ENCODE assay signal across 22 cellular contexts in the genomic region with DNA sequence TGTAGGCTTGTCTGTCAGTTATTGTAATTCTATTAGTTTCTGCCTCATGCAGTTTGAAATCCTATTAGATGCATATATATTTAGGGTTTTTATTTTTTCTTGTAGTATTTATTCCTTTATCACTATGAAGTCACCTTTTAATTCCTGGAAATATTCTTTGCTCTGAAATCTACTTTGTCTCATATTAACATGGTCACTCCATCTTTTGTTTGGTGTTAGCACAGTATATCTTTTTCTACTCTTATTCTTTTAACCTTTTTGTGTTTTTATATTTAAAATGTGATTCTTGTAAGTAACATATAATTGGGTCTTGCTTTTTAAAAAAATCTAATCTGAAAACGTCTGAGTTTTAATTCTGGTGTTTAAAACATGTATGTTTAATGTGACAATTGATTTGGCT.
"Had no signal": no experiment of that assay in that cellular context is flagged by ENCODE, and none has a peak within 500 bp of the region (broad histone marks: within the 10 kb centered on the region; RNA-seq: fewer than 3 reads in every experiment).

No MANE protein-coding gene starts in this region.

- DNase-seq: effector CD4-positive, alpha-beta T cell; endodermal cell; erythroblast; foreskin keratinocyte; head of caudate nucleus; left colon; mucosa of descending colon; natural killer cell; posterior cingulate gyrus; spleen; stimulated activated CD4-positive, alpha-beta T cell treated with anti-CD3 and anti-CD28 coated beads, Interleukin-15, amount 100 ng/mL, for 24 hours; stimulated activated CD4-positive, alpha-beta T cell treated with anti-CD3 and anti-CD28 coated beads, Interleukin-1b, Interleukin-23, amount 100 ng/mL, for 48 hours; stimulated activated CD4-positive, alpha-beta T cell treated with anti-CD3 and anti-CD28 coated beads, Interleukin-4, amount 100 ng/mL, for 24 hours; stomach; substantia nigra; trophoblast cell had no signal

- H3K4me3 ChIP-seq: coronary artery, hepatocyte, mucosa of descending colon, spleen, stomach had no signal

- H2AFZ ChIP-seq: hepatocyte had no signal

- H3K4me3 Mint-ChIP-seq: endodermal cell; natural killer cell; neural crest cell; stimulated activated memory B cell treated with anti-CD40 and anti-IgM and Interleukin-4, amounts not matched to agents 10 μg/mL and 1 μg/mL and 100 μg/mL, for 72 hours had no signal

- H3K9me3 ChIP-seq: mucosa of descending colon, spleen, stomach had no signal

- H3K27ac Mint-ChIP-seq: endodermal cell; natural killer cell; stimulated activated memory B cell treated with anti-CD40 and anti-IgM and Interleukin-4, amounts not matched to agents 10 μg/mL and 1 μg/mL and 100 μg/mL, for 72 hours had no signal

- H3K4me1 ChIP-seq: foreskin keratinocyte, stomach had no signal

- H3K4me2 ChIP-seq: hepatocyte had no signal

- H3K36me3 ChIP-seq: spleen, stomach had no signal

- H3K4me1 Mint-ChIP-seq: endodermal cell, neural crest cell had no signal

- H3K9me3 Mint-ChIP-seq: natural killer cell; stimulated activated memory B cell treated with anti-CD40 and anti-IgM and Interleukin-4, amounts not matched to agents 10 μg/mL and 1 μg/mL and 100 μg/mL, for 72 hours had no signal

- H3K27ac ChIP-seq: coronary artery, foreskin keratinocyte, hepatocyte, spleen, stomach had no signal

- H3K27me3 Mint-ChIP-seq: stimulated activated memory B cell treated with anti-CD40 and anti-IgM and Interleukin-4, amounts not matched to agents 10 μg/mL and 1 μg/mL and 100 μg/mL, for 72 hours had no signal

- FAIRE-seq: endothelial cell of umbilical vein had no signal

- H3K36me3 Mint-ChIP-seq: natural killer cell had no signal

- ATAC-seq: foreskin keratinocyte; left colon; mucosa of descending colon; natural killer cell; sciatic nerve; stimulated activated memory B cell treated with anti-CD40 and anti-IgM and Interleukin-4, amounts not matched to agents 10 μg/mL and 1 μg/mL and 100 μg/mL, for 72 hours had no signal

- H3K27me3 ChIP-seq: foreskin keratinocyte, hepatocyte, spleen, stomach had no signal

- H3K79me2 ChIP-seq: hepatocyte had no signal
